Comparison of ENCODE assay signal across 8 cellular contexts in genomic region chr11:118921121-118921928, GRCh38. TPM values are rescaled to one million over a fixed set of nuclear protein-coding genes. Genes with fewer than 3 reads are reported as not detected.
DNase-seq lines count a peak whose midpoint lies in the region; ATAC-seq lines count a peak whose summit lies in the region.

No MANE protein-coding gene starts in this region.

- H3K4me1 ChIP-seq in iPS-15b (ENCODE audit: control insufficient read depth, insufficient read depth, low read length) (peaks cover 59% of the 10 kb centered on the region), skeletal muscle satellite cell (ENCODE audit: control insufficient read depth, insufficient read depth, low read length) (peaks cover 79% of the 10 kb centered on the region)

- H3K27ac Mint-ChIP-seq in stimulated activated naive CD8-positive, alpha-beta T cell treated with anti-CD3 and anti-CD28 coated beads, Interleukin-15, Interleukin-2, amounts not matched to agents 100 ng/mL and 50 ng/mL, for 24 hours, result peak overlapping the region; percentile 90

- no peaks in the 10 kb centered on the region for H3K36me3 Mint-ChIP-seq in stimulated activated naive CD8-positive, alpha-beta T cell treated with anti-CD3 and anti-CD28 coated beads, Interleukin-15, Interleukin-2, amounts not matched to agents 100 ng/mL and 50 ng/mL, for 24 hours (ENCODE audit: low read depth)

- H3K27me3 Mint-ChIP-seq in stimulated activated naive CD8-positive, alpha-beta T cell treated with anti-CD3 and anti-CD28 coated beads, Interleukin-15, Interleukin-2, amounts not matched to agents 100 ng/mL and 50 ng/mL, for 24 hours, result no peaks in the 10 kb centered on the region

- no peak for ATAC-seq in stimulated activated naive CD8-positive, alpha-beta T cell treated with anti-CD3 and anti-CD28 coated beads, Interleukin-15, Interleukin-2, amounts not matched to agents 100 U/mL and 50 U/mL, for 24 hours
- no peak for ATAC-seq in GM18519 (IDR thresholded peaks at IDR 0.05; ENCODE audit: low FRiP score, unreplicated experiment)
- ATAC-seq in HG03342 (IDR thresholded peaks at IDR 0.05; ENCODE audit: unreplicated experiment), result no peak

- peak overlapping the region; percentile 91 for H3K4me2 ChIP-seq in skeletal muscle satellite cell (ENCODE audit: low read length)

- H3K27me3 ChIP-seq in iPS-15b (ENCODE audit: control insufficient read depth, insufficient read depth, low read length) (no peaks in the 10 kb centered on the region), skeletal muscle satellite cell (ENCODE audit: control insufficient read depth, insufficient read depth, low read length) (no peaks in the 10 kb centered on the region)

- H3K4me1 Mint-ChIP-seq in stimulated activated naive CD8-positive, alpha-beta T cell treated with anti-CD3 and anti-CD28 coated beads, Interleukin-15, Interleukin-2, amounts not matched to agents 100 ng/mL and 50 ng/mL, for 24 hours (ENCODE audit: low read depth), result peaks cover 73% of the 10 kb centered on the region

- H3K9me3 ChIP-seq in iPS-15b (ENCODE audit: control insufficient read depth, insufficient read depth, low read length) (no peaks in the 10 kb centered on the region), skeletal muscle satellite cell (replicated peaks; ENCODE audit: low read length) (no peaks in the 10 kb centered on the region)

- H3K9ac ChIP-seq in iPS-15b (ENCODE audit: low read depth, low read length) (peak overlapping the region; percentile 8), skeletal muscle satellite cell (ENCODE audit: low read depth, low read length) (peak overlapping the region; percentile 92)

- peak overlapping the region; percentile 93 for H3K4me3 ChIP-seq in iPS-15b (ENCODE audit: low read depth, low read length)
- H3K4me3 ChIP-seq in skeletal muscle satellite cell (ENCODE audit: low read length), result peak overlapping the region; percentile 94

- DNase-seq in stimulated activated naive CD8-positive, alpha-beta T cell treated with anti-CD3 and anti-CD28 coated beads, Interleukin-15, Interleukin-2, amounts not matched to agents 100 U/mL and 50 U/mL, for 24 hours, result no peak
- DNase-seq in amniotic epithelial cell (ENCODE audit: low read depth), result peak; percentile 98
- DNase-seq in LoVo (ENCODE audit: low spot score), result no peak

- peak overlapping the region; percentile 82 for H3K4me3 Mint-ChIP-seq in stimulated activated naive CD8-positive, alpha-beta T cell treated with anti-CD3 and anti-CD28 coated beads, Interleukin-15, Interleukin-2, amounts not matched to agents 100 ng/mL and 50 ng/mL, for 24 hours

- H3K36me3 ChIP-seq in iPS-15b (ENCODE audit: control insufficient read depth, insufficient read depth, low read length) (peaks cover 3% of the 10 kb centered on the region), skeletal muscle satellite cell (ENCODE audit: insufficient read depth, low read length) (no peaks in the 10 kb centered on the region)

- no peaks in the 10 kb centered on the region for H3K9me3 Mint-ChIP-seq in stimulated activated naive CD8-positive, alpha-beta T cell treated with anti-CD3 and anti-CD28 coated beads, Interleukin-15, Interleukin-2, amounts not matched to agents 100 ng/mL and 50 ng/mL, for 24 hours

RNA-seq across cellular contexts. Expression of gene BCL9L, which starts 4.4 kb away (rescaled TPM):
- 22.3 and 25.1 TPM in 2 replicates for total RNA-seq in skeletal muscle satellite cell (2012; rRNA removed)

RNA-seq across cellular contexts. Expression of gene UPK2, which starts 34.8 kb away (rescaled TPM):
- not detected in 2 replicates for total RNA-seq in skeletal muscle satellite cell (2012; rRNA removed)

RNA-seq across cellular contexts. Expression of gene CXCR5, which starts 37.6 kb away (rescaled TPM):
- total RNA-seq in skeletal muscle satellite cell (2012; rRNA removed), result not detected in 2 replicates

RNA-seq across cellular contexts. Expression of gene FOXR1, which starts 50.2 kb away (rescaled TPM):
- total RNA-seq in skeletal muscle satellite cell (2012; rRNA removed), result not detected in 2 replicates
